Comparison of ENCODE assay signal across 1 cellular context in the genomic region with DNA sequence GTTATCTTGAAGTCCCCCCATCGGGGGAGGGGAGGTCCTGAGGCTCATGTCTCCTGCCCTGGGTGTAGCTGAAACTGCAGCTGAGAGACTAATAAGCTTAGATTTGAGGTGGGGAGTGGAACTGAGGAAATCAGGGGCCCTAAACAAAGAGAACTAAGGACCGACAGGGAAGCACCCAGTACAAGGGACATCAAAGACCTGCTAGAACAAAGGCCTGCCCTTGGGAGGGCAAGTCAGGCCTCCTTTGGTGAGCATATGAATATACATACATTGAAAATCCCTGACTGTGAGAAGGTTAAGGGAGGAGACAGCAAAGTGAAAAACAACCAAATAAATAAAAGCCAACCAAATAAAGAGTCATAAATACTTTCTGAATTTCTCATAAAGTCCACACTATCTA.
TF ChIP-seq lines count a peak whose summit lies in the region.

No MANE protein-coding gene starts in this region.

TF ChIP-seq in GM23338, 12 proteins besides CTCF, POLR2A, EP300 and RAD21 (continued from another document):
- TF ChIP-seq EZH2phosphoT487 (IDR thresholded peaks at IDR 0.05; ENCODE audit: unreplicated experiment) (no peak), STAT1 (IDR thresholded peaks at IDR 0.05; ENCODE audit: unreplicated experiment) (no peak), POLR2AphosphoS5 (IDR thresholded peaks at IDR 0.05; ENCODE audit: low read depth) (no peak), JUNB (IDR thresholded peaks at IDR 0.05; ENCODE audit: unreplicated experiment) (no peak), CREB1 (CRISPR knock-in tag; IDR thresholded peaks at IDR 0.05; ENCODE audit: low read depth) (no peak)
